In genomic region chr11:12121504-12121903, GRCh38 we compare ENCODE assay signal across 14 cellular contexts. TPM values are rescaled to one million over a fixed set of nuclear protein-coding genes. Genes with fewer than 3 reads are reported as not detected.
DNase-seq lines count a peak whose midpoint lies in the region; ATAC-seq lines count a peak whose summit lies in the region.
"Had no signal": no experiment of that assay in that cellular context is flagged by ENCODE, and none has a peak within 500 bp of the region (broad histone marks: within the 10 kb centered on the region; RNA-seq: fewer than 3 reads in every experiment).

No MANE protein-coding gene starts in this region.

- peak overlapping the region; percentile 61 for H3K27ac Mint-ChIP-seq in activated T-helper 1 cell treated with anti-CD3 and anti-CD28 coated beads, Interleukin-12 subunit alpha, Interleukin-12 subunit beta, Interleukin-2, Interleukin-4 antibody, amounts not matched to agents 30 ng/mL and 10 ng/mL and 1 ng/mL, durations not matched to agents 14 hours and 24 hours and 36 hours
- peak overlapping the region; percentile 86 for H3K27ac Mint-ChIP-seq in stimulated activated effector memory CD8-positive, alpha-beta T cell treated with anti-CD3 and anti-CD28 coated beads, Interleukin-12 subunit alpha, Interleukin-12 subunit beta, amount 100 ng/mL, for 72 hours
- H3K27ac Mint-ChIP-seq: activated naive CD8-positive, alpha-beta T cell; CD4-positive, alpha-beta T cell; natural killer cell treated with Interleukin-12 subunit alpha and Interleukin-12 subunit beta and Interleukin-15 and Interleukin-18, amount 100 ng/mL, for 72 hours had no signal

- no peaks in the 10 kb centered on the region for H3K27me3 Mint-ChIP-seq in activated T-helper 1 cell treated with anti-CD3 and anti-CD28 coated beads, Interleukin-12 subunit alpha, Interleukin-12 subunit beta, Interleukin-2, Interleukin-4 antibody, amounts not matched to agents 30 ng/mL and 10 ng/mL and 1 ng/mL, durations not matched to agents 14 hours and 24 hours and 36 hours (ENCODE audit: insufficient read depth)
- H3K27me3 Mint-ChIP-seq: activated naive CD8-positive, alpha-beta T cell; CD4-positive, alpha-beta T cell; T-helper 17 cell had no signal

- no peak for ATAC-seq in stimulated activated effector memory CD8-positive, alpha-beta T cell treated with anti-CD3 and anti-CD28 coated beads, Interleukin-12 subunit alpha, Interleukin-12 subunit beta, amount 100 ng/mL, for 72 hours
- ATAC-seq: natural killer cell treated with Interleukin-12 subunit alpha and Interleukin-12 subunit beta and Interleukin-15 and Interleukin-18, amount 100 ng/mL, for 72 hours had no signal

- H3K9me3 Mint-ChIP-seq in activated T-helper 1 cell treated with anti-CD3 and anti-CD28 coated beads, Interleukin-12 subunit alpha, Interleukin-12 subunit beta, Interleukin-2, Interleukin-4 antibody, amounts not matched to agents 30 ng/mL and 10 ng/mL and 1 ng/mL, durations not matched to agents 14 hours and 24 hours and 36 hours: no peaks in the 10 kb centered on the region
- H3K9me3 Mint-ChIP-seq in stimulated activated effector memory CD8-positive, alpha-beta T cell treated with anti-CD3 and anti-CD28 coated beads, Interleukin-12 subunit alpha, Interleukin-12 subunit beta, amount 100 ng/mL, for 72 hours: no peaks in the 10 kb centered on the region
- H3K9me3 Mint-ChIP-seq: CD4-positive, alpha-beta T cell; natural killer cell treated with Interleukin-12 subunit alpha and Interleukin-12 subunit beta and Interleukin-15 and Interleukin-18, amount 100 ng/mL, for 72 hours had no signal

- H3K36me3 Mint-ChIP-seq in activated T-helper 1 cell treated with anti-CD3 and anti-CD28 coated beads, Interleukin-12 subunit alpha, Interleukin-12 subunit beta, Interleukin-2, Interleukin-4 antibody, amounts not matched to agents 30 ng/mL and 10 ng/mL and 1 ng/mL, durations not matched to agents 14 hours and 24 hours and 36 hours (ENCODE audit: low read depth): peaks cover 46% of the 10 kb centered on the region
- H3K36me3 Mint-ChIP-seq in stimulated activated effector memory CD8-positive, alpha-beta T cell treated with anti-CD3 and anti-CD28 coated beads, Interleukin-12 subunit alpha, Interleukin-12 subunit beta, amount 100 ng/mL, for 72 hours: peaks cover 2% of the 10 kb centered on the region
- H3K36me3 Mint-ChIP-seq: activated naive CD8-positive, alpha-beta T cell; natural killer cell treated with Interleukin-12 subunit alpha and Interleukin-12 subunit beta and Interleukin-15 and Interleukin-18, amount 100 ng/mL, for 72 hours had no signal

- peak overlapping the region; percentile 35 for H3K4me3 Mint-ChIP-seq in activated T-helper 1 cell treated with anti-CD3 and anti-CD28 coated beads, Interleukin-12 subunit alpha, Interleukin-12 subunit beta, Interleukin-2, Interleukin-4 antibody, amounts not matched to agents 30 ng/mL and 10 ng/mL and 1 ng/mL, durations not matched to agents 14 hours and 24 hours and 36 hours
- H3K4me3 Mint-ChIP-seq in stimulated activated effector memory CD8-positive, alpha-beta T cell treated with anti-CD3 and anti-CD28 coated beads, Interleukin-12 subunit alpha, Interleukin-12 subunit beta, amount 100 ng/mL, for 72 hours: no peak overlapping the region
- H3K4me3 Mint-ChIP-seq: activated naive CD8-positive, alpha-beta T cell; CD4-positive, alpha-beta T cell; natural killer cell treated with Interleukin-12 subunit alpha and Interleukin-12 subunit beta and Interleukin-15 and Interleukin-18, amount 100 ng/mL, for 72 hours; T-helper 17 cell had no signal

- intact Hi-C loops in activated T-helper 1 cell treated with anti-CD3 and anti-CD28 coated beads, Interleukin-12 subunit alpha, Interleukin-12 subunit beta, Interleukin-2, Interleukin-4 antibody, amounts not matched to agents 30 ng/mL and 10 ng/mL and 1 ng/mL, durations not matched to agents 14 hours and 24 hours and 36 hours (cut with micrococcal nuclease): no loop called here

- peaks cover 89% of the 10 kb centered on the region for H3K4me1 Mint-ChIP-seq in activated T-helper 1 cell treated with anti-CD3 and anti-CD28 coated beads, Interleukin-12 subunit alpha, Interleukin-12 subunit beta, Interleukin-2, Interleukin-4 antibody, amounts not matched to agents 30 ng/mL and 10 ng/mL and 1 ng/mL, durations not matched to agents 14 hours and 24 hours and 36 hours (ENCODE audit: low read depth)
- H3K4me1 Mint-ChIP-seq in stimulated activated effector memory CD8-positive, alpha-beta T cell treated with anti-CD3 and anti-CD28 coated beads, Interleukin-12 subunit alpha, Interleukin-12 subunit beta, amount 100 ng/mL, for 72 hours: peaks cover 66% of the 10 kb centered on the region

- DNase-seq in NCI-H2081 (lab: John Stamatoyannopoulos, UW): peak; percentile 41 to 71
- DNase-seq in NCI-H2081 treated with DMSO at 0.1 percent for 48 hours (lab: John Stamatoyannopoulos, UW): no peak
- DNase-seq in NCI-H1694 treated with DMSO at 0.1 percent for 48 hours (lab: John Stamatoyannopoulos, UW): peak; percentile 61
- DNase-seq in activated T-helper 1 cell treated with anti-CD3 and anti-CD28 coated beads, Interleukin-12 subunit alpha, Interleukin-12 subunit beta, Interleukin-2, Interleukin-4 antibody, amounts not matched to agents 30 ng/mL and 10 ng/mL and 1 ng/mL, durations not matched to agents 14 hours and 24 hours and 36 hours (ENCODE audit: low spot score): no peak
- no peak for DNase-seq in stimulated activated effector memory CD8-positive, alpha-beta T cell treated with anti-CD3 and anti-CD28 coated beads, Interleukin-12 subunit alpha, Interleukin-12 subunit beta, amount 100 ng/mL, for 72 hours (ENCODE audit: low spot score in 2 of 2)
- DNase-seq in NOMO-1 treated with dmso at 0.1 percent for 144 hours (lab: John Stamatoyannopoulos, UW; ENCODE audit: unreplicated experiment): no peak
- no peak for DNase-seq in NCI-H1105 (lab: John Stamatoyannopoulos, UW)
- no peak for DNase-seq in T-helper 9 cell
- DNase-seq: activated CD4-positive, CD25-positive, alpha-beta regulatory T cell treated with anti-CD3 and anti-CD28 coated beads, Interleukin-2, amount 50 U/mL, for 72 hours; CD4-positive, alpha-beta T cell; GDM1; T-helper 17 cell had no signal

RNA-seq across cellular contexts. Expression of gene MICAL2, which starts 11.1 kb away (rescaled TPM):
- 595 and 619 TPM in 2 replicates for total RNA-seq in activated T-helper 1 cell treated with anti-CD3 and anti-CD28 coated beads, Interleukin-12 subunit alpha, Interleukin-12 subunit beta, Interleukin-2, Interleukin-4 antibody, amounts not matched to agents 30 ng/mL and 10 ng/mL and 1 ng/mL, durations not matched to agents 14 hours and 24 hours and 36 hours

Comparison
In these comparisons a context has a peak if more than half of its experiments do, and no peak if none do; other contexts are left out.
1. DNase-seq: peak in NCI-H2081 (2 of 2) and NCI-H1694 treated with DMSO at 0.1 percent for 48 hours (single experiment); none in NCI-H2081 treated with DMSO at 0.1 percent for 48 hours (single experiment), activated T-helper 1 cell treated with anti-CD3 and anti-CD28 coated beads, Interleukin-12 subunit alpha, Interleukin-12 subunit beta, Interleukin-2, Interleukin-4 antibody, amounts not matched to agents 30 ng/mL and 10 ng/mL and 1 ng/mL, durations not matched to agents 14 hours and 24 hours and 36 hours (single experiment), stimulated activated effector memory CD8-positive, alpha-beta T cell treated with anti-CD3 and anti-CD28 coated beads, Interleukin-12 subunit alpha, Interleukin-12 subunit beta, amount 100 ng/mL, for 72 hours (0 of 2), NOMO-1 treated with dmso at 0.1 percent for 144 hours (single experiment), NCI-H1105 (single experiment) and T-helper 9 cell (single experiment).